10 cellular contexts compared by ENCODE assay signal in genomic region chr1:201258132-201258531, GRCh38. TPM values are rescaled to one million over a fixed set of nuclear protein-coding genes. Genes with fewer than 3 reads are reported as not detected.
"Had no signal": no experiment of that assay in that cellular context is flagged by ENCODE, and none has a peak within 500 bp of the region (broad histone marks: within the 10 kb centered on the region; RNA-seq: fewer than 3 reads in every experiment).

No MANE protein-coding gene starts in this region.

RNA-seq across cellular contexts. Expression of gene PKP1, which starts 25.2 kb away (rescaled TPM):
- total RNA-seq: activated naive CD4-positive, alpha-beta T cell treated with anti-CD3 and anti-CD28 coated beads for 36 hours; activated naive CD4-positive, alpha-beta T cell treated with anti-CD3 and anti-CD28 coated beads, Interleukin-2, amount 50 U/mL, for 72 hours; activated naive CD8-positive, alpha-beta T cell treated with anti-CD3 and anti-CD28 coated beads, Interleukin-2, amount 10 ng/mL, durations not matched to agents 7 days and 5 days; activated T-cell treated with anti-CD3 and anti-CD28 coated beads, Interleukin-2, amount 50 U/mL, for 4 hours; activated T-cell treated with anti-CD3 and anti-CD28 coated beads, Interleukin-2, amount 50 U/mL, for 72 hours; activated T-helper 1 cell treated with anti-CD3 and anti-CD28 coated beads, Interleukin-12 subunit alpha, Interleukin-12 subunit beta, Interleukin-2, Interleukin-4 antibody, amounts not matched to agents 30 ng/mL and 10 ng/mL and 1 ng/mL, durations not matched to agents 14 hours and 24 hours and 36 hours; activated T-helper 17 cell treated with anti-CD3 and anti-CD28 coated beads, Interleukin-2, amount 50 U/mL, for 72 hours; activated T-helper 2 cell treated with anti-CD3 and anti-CD28 coated beads, Interferon-gamma antibody, Interleukin-2, Interleukin-4, amounts not matched to agents 10 μg/mL and 5 μg/mL and 100 μg/mL, durations not matched to agents 14 hours and 24 hours and 36 hours; ascending aorta had no signal
- polyA plus RNA-seq: cardiac muscle cell had no signal
